Comparison of ENCODE assay signal across 8 cellular contexts in genomic region chrX:152958524-152959465, GRCh38. TPM values are rescaled to one million over a fixed set of nuclear protein-coding genes. Genes with fewer than 3 reads are reported as not detected.
A peak's percentile ranks its signal among the peaks of the same experiment; 100 is the strongest.
DNase-seq lines count a peak whose midpoint lies in the region; ATAC-seq, FAIRE-seq and TF ChIP-seq lines count a peak whose summit lies in the region.

No MANE protein-coding gene starts in this region.

- H3K9me3 Mint-ChIP-seq in Caco-2 (ENCODE audit: unreplicated experiment) (no peaks in the 10 kb centered on the region), mesothelial cell of epicardium (peaks cover 8% of the 10 kb centered on the region)

- peak overlapping the region; percentile 77 for H3K4me3 Mint-ChIP-seq in Caco-2 (ENCODE audit: unreplicated experiment)
- H3K4me3 Mint-ChIP-seq in mesothelial cell of epicardium: peak overlapping the region; percentile 64

- H3K27ac Mint-ChIP-seq in Caco-2 (ENCODE audit: unreplicated experiment): peak overlapping the region; percentile 92
- H3K27ac Mint-ChIP-seq in mesothelial cell of epicardium: peak overlapping the region; percentile 89

- no peaks in the 10 kb centered on the region for H3K9me1 ChIP-seq in endothelial cell of umbilical vein (replicated peaks; ENCODE audit: control insufficient read depth, extremely low read depth, insufficient read depth, low read length)

- POLR2A ChIA-PET in Caco-2 (lab: Charles Lee): interaction anchor here (0.6 kb wide), 1 partner anchor 55 kb away, joined by 9 read pairs; no protein-coding TSS in a partner anchor
- POLR2A ChIA-PET in endothelial cell of umbilical vein (lab: Charles Lee): no interaction called here

- CTCF ChIA-PET in Caco-2 (lab: Charles Lee) (interaction anchor here (0.7 to 0.9 kb wide), 2 partner anchors 12 to 17 kb away, joined by 3 to 4 read pairs; no protein-coding TSS in a partner anchor), endothelial cell of umbilical vein (lab: Charles Lee) (interaction anchor here (0.7 to 1.0 kb wide), 3 partner anchors 11 to 502 kb away, joined by 3 read pairs; no protein-coding TSS in a partner anchor)

- peak; percentile 89 for FAIRE-seq in endothelial cell of umbilical vein (lab: Jason Lieb, UNC)

- TF ChIP-seq CTCF in Caco-2 (IDR thresholded peaks at IDR 0.05; ENCODE audit: insufficient read depth in 1 of 2, low read depth in 1 of 2, low read length in 1 of 2, severe bottlenecking in 1 of 2, unreplicated experiment in 1 of 2): peak; percentile 70 to 74
- TF ChIP-seq CTCF in endothelial cell of umbilical vein (IDR thresholded peaks at IDR 0.05; ENCODE audit: extremely low read depth in 1 of 2, insufficient read depth in 1 of 2, low read depth in 1 of 2, low read length in 2 of 2): peak; percentile 70 to 71
- TF ChIP-seq CTCF in mesothelial cell of epicardium (IDR thresholded peaks at IDR 0.05; ENCODE audit: unreplicated experiment): peak; percentile 93

- H3K4me3 ChIP-seq in Caco-2 (ENCODE audit: low read depth, low read length): peak overlapping the region; percentile 45
- peak overlapping the region; percentile 51 for H3K4me3 ChIP-seq in HUES6 (ENCODE audit: low read depth, low read length)
- peak overlapping the region; percentile 25 for H3K4me3 ChIP-seq in NT2/D1 (ENCODE audit: insufficient read length, low read depth)
- H3K4me3 ChIP-seq in endothelial cell of umbilical vein (replicated peaks in 1 of 3; ENCODE audit: insufficient read depth in 1 of 3, low read depth in 1 of 3, low read length in 3 of 3): peak overlapping the region in 1 of 3 experiments; percentile 9

- H3K9me3 ChIP-seq in Caco-2: no peaks in the 10 kb centered on the region
- peaks cover 15% of the 10 kb centered on the region; the same call in 1 of the 2 replicates for H3K9me3 ChIP-seq in HUES6 (ENCODE audit: control insufficient read depth, insufficient read depth, low read depth, low read length)
- no peaks in the 10 kb centered on the region for H3K9me3 ChIP-seq in NT2/D1 (ENCODE audit: insufficient read depth, low read length)
- H3K9me3 ChIP-seq in endothelial cell of umbilical vein (replicated peaks; ENCODE audit: control insufficient read depth, insufficient read depth, low read length): no peaks in the 10 kb centered on the region

- no peaks in the 10 kb centered on the region for H3K4me1 Mint-ChIP-seq in Caco-2 (ENCODE audit: low read depth, unreplicated experiment)
- H3K4me1 Mint-ChIP-seq in mesothelial cell of epicardium: peaks cover 8% of the 10 kb centered on the region

- peak; percentile 98 for ATAC-seq in GM21390 (IDR thresholded peaks at IDR 0.05; ENCODE audit: unreplicated experiment)

- no peaks in the 10 kb centered on the region for H3K27me3 ChIP-seq in Caco-2 (replicated peaks; ENCODE audit: control insufficient read depth, insufficient read depth, low read length)
- peaks cover 2% of the 10 kb centered on the region; the same call in 1 of the 2 replicates for H3K27me3 ChIP-seq in HUES6 (ENCODE audit: control insufficient read depth, insufficient read depth, low read length)
- H3K27me3 ChIP-seq in NT2/D1 (ENCODE audit: insufficient read depth, insufficient read length): no peaks in the 10 kb centered on the region
- H3K27me3 ChIP-seq in endothelial cell of umbilical vein (ENCODE audit: control insufficient read depth in 2 of 2, insufficient read depth in 2 of 2, low read length in 2 of 2): no peaks in the 10 kb centered on the region

- dilution Hi-C loops in endothelial cell of umbilical vein (cut with MboI; ENCODE audit: extremely low pct_ligation_motif_present, low sequenced_read_pairs): no loop called here

- no peaks in the 10 kb centered on the region for H3K79me2 ChIP-seq in endothelial cell of umbilical vein (ENCODE audit: control insufficient read depth, insufficient read depth, low read length)

- TF ChIP-seq POLR2A in endothelial cell of umbilical vein (IDR thresholded peaks at IDR 0.05; ENCODE audit: low read depth, low read length): peak; percentile 60

- peak overlapping the region; percentile 52 for H3K9ac ChIP-seq in HUES6 (ENCODE audit: low read length)
- peak overlapping the region; percentile 50 for H3K9ac ChIP-seq in NT2/D1 (ENCODE audit: insufficient read length, low read depth)
- no peak overlapping the region for H3K9ac ChIP-seq in endothelial cell of umbilical vein (replicated peaks; ENCODE audit: extremely low read depth, insufficient read depth, low read length)

- H2AFZ ChIP-seq in endothelial cell of umbilical vein (ENCODE audit: low read depth, low read length): peak overlapping the region; percentile 52

- intact Hi-C loops in Caco-2 (cut with micrococcal nuclease; ENCODE audit: unreplicated experiment) (loop anchor here (1.0 to 2.0 kb wide), 4 partner anchors 17 to 710 kb away; partner anchors contain the start of gene HAUS7), endothelial cell of umbilical vein (cut with micrococcal nuclease) (loop anchor here (1.0 kb wide), 4 partner anchors 74 to 711 kb away; partner anchors contain the start of gene HAUS7)

- H4K20me1 ChIP-seq in endothelial cell of umbilical vein (replicated peaks; ENCODE audit: control insufficient read depth, extremely low read depth, insufficient read depth, low read length): no peaks in the 10 kb centered on the region

- no peak overlapping the region for H3K27ac ChIP-seq in HUES6 (ENCODE audit: low read depth, low read length)
- peak overlapping the region; percentile 9 for H3K27ac ChIP-seq in endothelial cell of umbilical vein (ENCODE audit: insufficient read depth, low read depth, low read length)

- BruUV-seq in Caco-2 (replicated peaks; lab: Mats Ljungman, UMichigan): no TSS peak
- TSS peak; percentile 70 for BruUV-seq in endothelial cell of umbilical vein (replicated peaks; lab: Mats Ljungman, UMichigan)

- H3K4me1 ChIP-seq in Caco-2 (no peaks in the 10 kb centered on the region), HUES6 (ENCODE audit: control insufficient read depth, insufficient read depth, low read length) (peaks cover 5% of the 10 kb centered on the region), NT2/D1 (ENCODE audit: insufficient read depth, insufficient read length) (no peaks in the 10 kb centered on the region), endothelial cell of umbilical vein (ENCODE audit: control insufficient read depth, extremely low read depth, insufficient read depth, low read length) (no peaks in the 10 kb centered on the region)

- H3K4me2 ChIP-seq in endothelial cell of umbilical vein (ENCODE audit: insufficient read depth, low read length): peak overlapping the region; percentile 32

- H3K36me3 Mint-ChIP-seq in Caco-2 (ENCODE audit: insufficient read depth, unreplicated experiment) (peaks cover 6% of the 10 kb centered on the region), mesothelial cell of epicardium (peaks cover 2% of the 10 kb centered on the region)

- H3K27me3 Mint-ChIP-seq in Caco-2 (ENCODE audit: insufficient read depth, unreplicated experiment): no peaks in the 10 kb centered on the region
- H3K27me3 Mint-ChIP-seq in mesothelial cell of epicardium (ENCODE audit: low read depth): no peaks in the 10 kb centered on the region

- H3K36me3 ChIP-seq in Caco-2 (ENCODE audit: control insufficient read depth, insufficient read depth, low read length) (no peaks in the 10 kb centered on the region), HUES6 (ENCODE audit: control insufficient read depth, insufficient read depth, low read length) (no peaks in the 10 kb centered on the region), NT2/D1 (ENCODE audit: insufficient read depth, insufficient read length, low read length) (no peaks in the 10 kb centered on the region), endothelial cell of umbilical vein (ENCODE audit: control insufficient read depth in 2 of 2, extremely low read depth in 1 of 2, insufficient read depth in 2 of 2, low read length in 2 of 2) (no peaks in the 10 kb centered on the region)

- DNase-seq in Caco-2 (peak; percentile 83 to 87), NT2/D1 (ENCODE audit: low read depth, low spot score) (peak; percentile 60), endothelial cell of umbilical vein (ENCODE audit: low read depth, low spot score) (peak; percentile 89), mesothelial cell of epicardium (ENCODE audit: low spot score in 2 of 2, unreplicated experiment in 2 of 2) (peak; percentile 49 to 89)
- peak; percentile 91 for DNase-seq in activated CD8-positive, alpha-beta memory T cell treated with anti-CD3 and anti-CD28 coated beads, Interleukin-2, amount 50 U/mL, for 4 hours
- DNase-seq in stimulated activated CD8-positive, alpha-beta memory T cell treated with anti-CD3 and anti-CD28 coated beads, Interleukin-2, amount 100 ng/mL, for 1 hour (ENCODE audit: low read depth in 2 of 2): peak; percentile 74 to 85

TF ChIP-seq in endothelial cell of umbilical vein, 7 proteins besides CTCF, POLR2A, EP300 and RAD21:
- TF ChIP-seq JUN (IDR thresholded peaks at IDR 0.05; ENCODE audit: borderline replicate concordance, insufficient read depth, insufficient read length, low read depth) (no peak), GATA2 (IDR thresholded peaks at IDR 0.05; ENCODE audit: insufficient read depth, insufficient read length, low read depth, low read length) (no peak), EZH2 (IDR thresholded peaks at IDR 0.05; ENCODE audit: borderline replicate concordance, low read depth, low read length, severe bottlenecking) (no peak), POLR2AphosphoS5 (IDR thresholded peaks at IDR 0.05; ENCODE audit: insufficient read depth, low read depth, low read length) (peak; percentile 24), MYC (IDR thresholded peaks at IDR 0.05; ENCODE audit: low read depth, low read length) (no peak), FOS (IDR thresholded peaks at IDR 0.05; ENCODE audit: borderline replicate concordance, insufficient read depth, low read length) (no peak)
- TF ChIP-seq, protein P1, sequence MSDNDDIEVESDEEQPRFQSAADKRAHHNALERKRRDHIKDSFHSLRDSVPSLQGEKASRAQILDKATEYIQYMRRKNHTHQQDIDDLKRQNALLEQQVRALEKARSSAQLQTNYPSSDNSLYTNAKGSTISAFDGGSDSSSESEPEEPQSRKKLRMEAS (IDR thresholded peaks at IDR 0.05; ENCODE audit: insufficient read depth, insufficient read length): no peak

RNA-seq across cellular contexts. Expression of gene PNMA5, which starts 35.1 kb away (rescaled TPM):
- total RNA-seq in Caco-2 (2022) (not detected in 2 replicates), endothelial cell of umbilical vein (not detected in 2 replicates), mesothelial cell of epicardium (not detected in 3 replicates)
- not detected in 2 replicates for polyA plus RNA-seq in endothelial cell of umbilical vein
- polyA plus RNA-seq in endothelial cell of umbilical vein (2011; cell fraction: cytosol; rRNA removed): not detected in 2 replicates
- polyA plus RNA-seq in endothelial cell of umbilical vein (2011; cell fraction: nucleus; rRNA removed): not detected in 2 replicates
- not detected in 2 replicates for polyA plus RNA-seq in endothelial cell of umbilical vein (2012)
- polyA minus RNA-seq in endothelial cell of umbilical vein: not detected in 2 replicates
- not detected for polyA minus RNA-seq in endothelial cell of umbilical vein (2011; cell fraction: cytosol; rRNA and poly(A)+ RNA removed)
- not detected in 2 replicates for polyA minus RNA-seq in endothelial cell of umbilical vein (2011; cell fraction: nucleus; rRNA and poly(A)+ RNA removed)
